1 cellular context compared by ENCODE assay signal in genomic region chr1:45172015-45172414, GRCh38.
TF ChIP-seq lines count a peak whose summit lies in the region.

No MANE protein-coding gene starts in this region.

TF ChIP-seq in HepG2, 621 proteins besides CTCF, POLR2A, EP300 and RAD21 (continued from another document and continues in another):
- TF ChIP-seq, protein P1, sequence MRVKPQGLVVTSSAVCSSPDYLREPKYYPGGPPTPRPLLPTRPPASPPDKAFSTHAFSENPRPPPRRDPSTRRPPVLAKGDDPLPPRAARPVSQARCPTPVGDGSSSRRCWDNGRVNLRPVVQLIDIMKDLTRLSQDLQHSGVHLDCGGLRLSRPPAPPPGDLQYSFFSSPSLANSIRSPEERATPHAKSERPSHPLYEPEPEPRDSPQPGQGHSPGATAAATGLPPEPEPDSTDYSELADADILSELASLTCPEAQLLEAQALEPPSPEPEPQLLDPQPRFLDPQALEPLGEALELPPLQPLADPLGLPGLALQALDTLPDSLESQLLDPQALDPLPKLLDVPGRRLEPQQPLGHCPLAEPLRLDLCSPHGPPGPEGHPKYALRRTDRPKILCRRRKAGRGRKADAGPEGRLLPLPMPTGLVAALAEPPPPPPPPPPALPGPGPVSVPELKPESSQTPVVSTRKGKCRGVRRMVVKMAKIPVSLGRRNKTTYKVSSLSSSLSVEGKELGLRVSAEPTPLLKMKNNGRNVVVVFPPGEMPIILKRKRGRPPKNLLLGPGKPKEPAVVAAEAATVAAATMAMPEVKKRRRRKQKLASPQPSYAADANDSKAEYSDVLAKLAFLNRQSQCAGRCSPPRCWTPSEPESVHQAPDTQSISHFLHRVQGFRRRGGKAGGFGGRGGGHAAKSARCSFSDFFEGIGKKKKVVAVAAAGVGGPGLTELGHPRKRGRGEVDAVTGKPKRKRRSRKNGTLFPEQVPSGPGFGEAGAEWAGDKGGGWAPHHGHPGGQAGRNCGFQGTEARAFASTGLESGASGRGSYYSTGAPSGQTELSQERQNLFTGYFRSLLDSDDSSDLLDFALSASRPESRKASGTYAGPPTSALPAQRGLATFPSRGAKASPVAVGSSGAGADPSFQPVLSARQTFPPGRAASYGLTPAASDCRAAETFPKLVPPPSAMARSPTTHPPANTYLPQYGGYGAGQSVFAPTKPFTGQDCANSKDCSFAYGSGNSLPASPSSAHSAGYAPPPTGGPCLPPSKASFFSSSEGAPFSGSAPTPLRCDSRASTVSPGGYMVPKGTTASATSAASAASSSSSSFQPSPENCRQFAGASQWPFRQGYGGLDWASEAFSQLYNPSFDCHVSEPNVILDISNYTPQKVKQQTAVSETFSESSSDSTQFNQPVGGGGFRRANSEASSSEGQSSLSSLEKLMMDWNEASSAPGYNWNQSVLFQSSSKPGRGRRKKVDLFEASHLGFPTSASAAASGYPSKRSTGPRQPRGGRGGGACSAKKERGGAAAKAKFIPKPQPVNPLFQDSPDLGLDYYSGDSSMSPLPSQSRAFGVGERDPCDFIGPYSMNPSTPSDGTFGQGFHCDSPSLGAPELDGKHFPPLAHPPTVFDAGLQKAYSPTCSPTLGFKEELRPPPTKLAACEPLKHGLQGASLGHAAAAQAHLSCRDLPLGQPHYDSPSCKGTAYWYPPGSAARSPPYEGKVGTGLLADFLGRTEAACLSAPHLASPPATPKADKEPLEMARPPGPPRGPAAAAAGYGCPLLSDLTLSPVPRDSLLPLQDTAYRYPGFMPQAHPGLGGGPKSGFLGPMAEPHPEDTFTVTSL (CRISPR knock-in tag; IDR thresholded peaks at IDR 0.05; ENCODE audit: borderline replicate concordance): peak; percentile 98; the same call in 1 of the 2 replicates
- TF ChIP-seq, protein P2, sequence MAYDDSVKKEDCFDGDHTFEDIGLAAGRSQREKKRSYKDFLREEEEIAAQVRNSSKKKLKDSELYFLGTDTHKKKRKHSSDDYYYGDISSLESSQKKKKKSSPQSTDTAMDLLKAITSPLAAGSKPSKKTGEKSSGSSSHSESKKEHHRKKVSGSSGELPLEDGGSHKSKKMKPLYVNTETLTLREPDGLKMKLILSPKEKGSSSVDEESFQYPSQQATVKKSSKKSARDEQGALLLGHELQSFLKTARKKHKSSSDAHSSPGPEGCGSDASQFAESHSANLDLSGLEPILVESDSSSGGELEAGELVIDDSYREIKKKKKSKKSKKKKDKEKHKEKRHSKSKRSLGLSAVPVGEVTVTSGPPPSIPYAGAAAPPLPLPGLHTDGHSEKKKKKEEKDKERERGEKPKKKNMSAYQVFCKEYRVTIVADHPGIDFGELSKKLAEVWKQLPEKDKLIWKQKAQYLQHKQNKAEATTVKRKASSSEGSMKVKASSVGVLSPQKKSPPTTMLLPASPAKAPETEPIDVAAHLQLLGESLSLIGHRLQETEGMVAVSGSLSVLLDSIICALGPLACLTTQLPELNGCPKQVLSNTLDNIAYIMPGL (CRISPR knock-in tag; IDR thresholded peaks at IDR 0.05; ENCODE audit: borderline replicate concordance in 1 of 2, low read depth in 1 of 2): peak in 1 of 2 experiments; percentile 62; a peak in 1 of 4 replicates
- TF ChIP-seq, protein P3, sequence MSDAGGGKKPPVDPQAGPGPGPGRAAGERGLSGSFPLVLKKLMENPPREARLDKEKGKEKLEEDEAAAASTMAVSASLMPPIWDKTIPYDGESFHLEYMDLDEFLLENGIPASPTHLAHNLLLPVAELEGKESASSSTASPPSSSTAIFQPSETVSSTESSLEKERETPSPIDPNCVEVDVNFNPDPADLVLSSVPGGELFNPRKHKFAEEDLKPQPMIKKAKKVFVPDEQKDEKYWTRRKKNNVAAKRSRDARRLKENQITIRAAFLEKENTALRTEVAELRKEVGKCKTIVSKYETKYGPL (CRISPR knock-in tag; IDR thresholded peaks at IDR 0.05): no peak
- TF ChIP-seq, protein P4, sequence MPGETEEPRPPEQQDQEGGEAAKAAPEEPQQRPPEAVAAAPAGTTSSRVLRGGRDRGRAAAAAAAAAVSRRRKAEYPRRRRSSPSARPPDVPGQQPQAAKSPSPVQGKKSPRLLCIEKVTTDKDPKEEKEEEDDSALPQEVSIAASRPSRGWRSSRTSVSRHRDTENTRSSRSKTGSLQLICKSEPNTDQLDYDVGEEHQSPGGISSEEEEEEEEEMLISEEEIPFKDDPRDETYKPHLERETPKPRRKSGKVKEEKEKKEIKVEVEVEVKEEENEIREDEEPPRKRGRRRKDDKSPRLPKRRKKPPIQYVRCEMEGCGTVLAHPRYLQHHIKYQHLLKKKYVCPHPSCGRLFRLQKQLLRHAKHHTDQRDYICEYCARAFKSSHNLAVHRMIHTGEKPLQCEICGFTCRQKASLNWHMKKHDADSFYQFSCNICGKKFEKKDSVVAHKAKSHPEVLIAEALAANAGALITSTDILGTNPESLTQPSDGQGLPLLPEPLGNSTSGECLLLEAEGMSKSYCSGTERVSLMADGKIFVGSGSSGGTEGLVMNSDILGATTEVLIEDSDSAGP (CRISPR knock-in tag; IDR thresholded peaks at IDR 0.05; ENCODE audit: borderline replicate concordance): no peak
- no peak for TF ChIP-seq ZNF839 (CRISPR knock-in tag; IDR thresholded peaks at IDR 0.05; ENCODE audit: borderline replicate concordance)
- no peak for TF ChIP-seq ZNF777 (CRISPR knock-in tag; IDR thresholded peaks at IDR 0.05)
- TF ChIP-seq EEA1 (CRISPR knock-in tag; IDR thresholded peaks at IDR 0.05; ENCODE audit: borderline replicate concordance): no peak
- TF ChIP-seq MTA3 (CRISPR knock-in tag; IDR thresholded peaks at IDR 0.05): no peak
- TF ChIP-seq TBX2 (CRISPR knock-in tag; IDR thresholded peaks at IDR 0.05; ENCODE audit: borderline replicate concordance): peak; percentile 93
- peak; percentile 93 for TF ChIP-seq ZNF18 (CRISPR knock-in tag; IDR thresholded peaks at IDR 0.05; ENCODE audit: insufficient replicate concordance)
- TF ChIP-seq PRDM15 (CRISPR knock-in tag; IDR thresholded peaks at IDR 0.05): no peak
- TF ChIP-seq KLF9 (CRISPR knock-in tag; IDR thresholded peaks at IDR 0.05; ENCODE audit: low read depth): no peak
- no peak for TF ChIP-seq HNRNPUL1 (IDR thresholded peaks at IDR 0.05; ENCODE audit: low read depth, low read length)
- no peak for TF ChIP-seq ZNF577 (CRISPR knock-in tag; IDR thresholded peaks at IDR 0.05; ENCODE audit: borderline replicate concordance, low read depth)
- TF ChIP-seq MED1 (CRISPR knock-in tag; IDR thresholded peaks at IDR 0.05): peak; percentile 89
- TF ChIP-seq HES4 (CRISPR knock-in tag; IDR thresholded peaks at IDR 0.05; ENCODE audit: borderline replicate concordance): no peak
- TF ChIP-seq, protein P5, sequence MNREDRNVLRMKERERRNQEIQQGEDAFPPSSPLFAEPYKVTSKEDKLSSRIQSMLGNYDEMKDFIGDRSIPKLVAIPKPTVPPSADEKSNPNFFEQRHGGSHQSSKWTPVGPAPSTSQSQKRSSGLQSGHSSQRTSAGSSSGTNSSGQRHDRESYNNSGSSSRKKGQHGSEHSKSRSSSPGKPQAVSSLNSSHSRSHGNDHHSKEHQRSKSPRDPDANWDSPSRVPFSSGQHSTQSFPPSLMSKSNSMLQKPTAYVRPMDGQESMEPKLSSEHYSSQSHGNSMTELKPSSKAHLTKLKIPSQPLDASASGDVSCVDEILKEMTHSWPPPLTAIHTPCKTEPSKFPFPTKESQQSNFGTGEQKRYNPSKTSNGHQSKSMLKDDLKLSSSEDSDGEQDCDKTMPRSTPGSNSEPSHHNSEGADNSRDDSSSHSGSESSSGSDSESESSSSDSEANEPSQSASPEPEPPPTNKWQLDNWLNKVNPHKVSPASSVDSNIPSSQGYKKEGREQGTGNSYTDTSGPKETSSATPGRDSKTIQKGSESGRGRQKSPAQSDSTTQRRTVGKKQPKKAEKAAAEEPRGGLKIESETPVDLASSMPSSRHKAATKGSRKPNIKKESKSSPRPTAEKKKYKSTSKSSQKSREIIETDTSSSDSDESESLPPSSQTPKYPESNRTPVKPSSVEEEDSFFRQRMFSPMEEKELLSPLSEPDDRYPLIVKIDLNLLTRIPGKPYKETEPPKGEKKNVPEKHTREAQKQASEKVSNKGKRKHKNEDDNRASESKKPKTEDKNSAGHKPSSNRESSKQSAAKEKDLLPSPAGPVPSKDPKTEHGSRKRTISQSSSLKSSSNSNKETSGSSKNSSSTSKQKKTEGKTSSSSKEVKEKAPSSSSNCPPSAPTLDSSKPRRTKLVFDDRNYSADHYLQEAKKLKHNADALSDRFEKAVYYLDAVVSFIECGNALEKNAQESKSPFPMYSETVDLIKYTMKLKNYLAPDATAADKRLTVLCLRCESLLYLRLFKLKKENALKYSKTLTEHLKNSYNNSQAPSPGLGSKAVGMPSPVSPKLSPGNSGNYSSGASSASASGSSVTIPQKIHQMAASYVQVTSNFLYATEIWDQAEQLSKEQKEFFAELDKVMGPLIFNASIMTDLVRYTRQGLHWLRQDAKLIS (CRISPR knock-in tag; IDR thresholded peaks at IDR 0.05): no peak
- no peak for TF ChIP-seq HDAC6 (IDR thresholded peaks at IDR 0.05; ENCODE audit: low read depth, low read length)
- TF ChIP-seq CHD2 (IDR thresholded peaks at IDR 0.05; ENCODE audit: low read depth, low read length): no peak
- no peak for TF ChIP-seq ZFX (CRISPR knock-in tag; IDR thresholded peaks at IDR 0.05; ENCODE audit: low read depth)
- TF ChIP-seq RXRB (CRISPR knock-in tag; IDR thresholded peaks at IDR 0.05; ENCODE audit: borderline replicate concordance): peak; percentile 86
- no peak for TF ChIP-seq NCOA1 (CRISPR knock-in tag; IDR thresholded peaks at IDR 0.05)
- TF ChIP-seq TRAFD1 (CRISPR knock-in tag; IDR thresholded peaks at IDR 0.05; ENCODE audit: borderline replicate concordance): no peak
- peak; percentile 57; the same call in 1 of the 2 replicates for TF ChIP-seq TCF7L2 (IDR thresholded peaks at IDR 0.05; ENCODE audit: low read depth, low read length)
- no peak for TF ChIP-seq NFIB (CRISPR knock-in tag; IDR thresholded peaks at IDR 0.05; ENCODE audit: borderline replicate concordance)
- TF ChIP-seq, protein P6, sequence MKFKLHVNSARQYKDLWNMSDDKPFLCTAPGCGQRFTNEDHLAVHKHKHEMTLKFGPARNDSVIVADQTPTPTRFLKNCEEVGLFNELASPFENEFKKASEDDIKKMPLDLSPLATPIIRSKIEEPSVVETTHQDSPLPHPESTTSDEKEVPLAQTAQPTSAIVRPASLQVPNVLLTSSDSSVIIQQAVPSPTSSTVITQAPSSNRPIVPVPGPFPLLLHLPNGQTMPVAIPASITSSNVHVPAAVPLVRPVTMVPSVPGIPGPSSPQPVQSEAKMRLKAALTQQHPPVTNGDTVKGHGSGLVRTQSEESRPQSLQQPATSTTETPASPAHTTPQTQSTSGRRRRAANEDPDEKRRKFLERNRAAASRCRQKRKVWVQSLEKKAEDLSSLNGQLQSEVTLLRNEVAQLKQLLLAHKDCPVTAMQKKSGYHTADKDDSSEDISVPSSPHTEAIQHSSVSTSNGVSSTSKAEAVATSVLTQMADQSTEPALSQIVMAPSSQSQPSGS (CRISPR knock-in tag; IDR thresholded peaks at IDR 0.05): peak; percentile 81
- TF ChIP-seq ZNF543 (CRISPR knock-in tag; IDR thresholded peaks at IDR 0.05): no peak
- TF ChIP-seq, protein P7, sequence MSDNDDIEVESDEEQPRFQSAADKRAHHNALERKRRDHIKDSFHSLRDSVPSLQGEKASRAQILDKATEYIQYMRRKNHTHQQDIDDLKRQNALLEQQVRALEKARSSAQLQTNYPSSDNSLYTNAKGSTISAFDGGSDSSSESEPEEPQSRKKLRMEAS (IDR thresholded peaks at IDR 0.05): no peak
- no peak for TF ChIP-seq NFKB2 (CRISPR knock-in tag; IDR thresholded peaks at IDR 0.05; ENCODE audit: borderline replicate concordance)
- TF ChIP-seq NR1H2 (CRISPR knock-in tag; IDR thresholded peaks at IDR 0.05; ENCODE audit: borderline replicate concordance, low read depth): no peak
- no peak for TF ChIP-seq TGIF2 (CRISPR knock-in tag; IDR thresholded peaks at IDR 0.05)
- TF ChIP-seq KDM6A (CRISPR knock-in tag; IDR thresholded peaks at IDR 0.05; ENCODE audit: low read depth): peak; percentile 65; the same call in 1 of the 2 replicates
